In genomic region chr1:35725591-35725990, GRCh38 we compare ENCODE assay signal across 19 cellular contexts. TPM values are rescaled to one million over a fixed set of nuclear protein-coding genes. Genes with fewer than 3 reads are reported as not detected.
DNase-seq lines count a peak whose midpoint lies in the region; ATAC-seq and TF ChIP-seq lines count a peak whose summit lies in the region.
"Had no signal": no experiment of that assay in that cellular context is flagged by ENCODE, and none has a peak within 500 bp of the region (broad histone marks: within the 10 kb centered on the region; RNA-seq: fewer than 3 reads in every experiment).

No MANE protein-coding gene starts in this region.

- in situ Hi-C loops in GM13976 (cut with MboI; ENCODE audit: low sequenced_read_pairs, unreplicated experiment) = no loop called here

- H3K27me3 ChIP-seq in A673 (replicated peaks; ENCODE audit: insufficient read depth, low read depth, low read length, poor library complexity) (no peaks in the 10 kb centered on the region), fibroblast of lung (ENCODE audit: control insufficient read depth, insufficient read depth, low read length) (no peaks in the 10 kb centered on the region)
- H3K27me3 ChIP-seq: heart right ventricle had no signal

- ATAC-seq in GM21529 (IDR thresholded peaks at IDR 0.05; ENCODE audit: unreplicated experiment) (no peak), GM18511 (IDR thresholded peaks at IDR 0.05; ENCODE audit: unreplicated experiment) (no peak)
- ATAC-seq: heart right ventricle; naive thymus-derived CD8-positive, alpha-beta T cell; Panc1 had no signal

- CTCF ChIA-PET in A673 (lab: Charles Lee) = interaction anchor here (1.5 to 3.3 kb wide), 3 partner anchors 10 to 157 kb away, joined by 5 to 18 read pairs (median 6); partner anchors contain the start of gene TFAP2E

- no peak for TF ChIP-seq CTCF in A673 (conservative IDR thresholded peaks at IDR 0.05; ENCODE audit: low read depth, low read length)
- TF ChIP-seq CTCF in fibroblast of lung (conservative IDR thresholded peaks at IDR 0.05 in 1 of 2, IDR thresholded peaks at IDR 0.05 in 1 of 2; ENCODE audit: low read depth in 1 of 2, low read length in 2 of 2) = no peak
- no peak for TF ChIP-seq CTCF in GM13976 (IDR thresholded peaks at IDR 0.05; ENCODE audit: borderline replicate concordance, control extremely low read depth, extremely low read depth, insufficient read depth, missing control alignments)

- no peaks in the 10 kb centered on the region for H3K9me3 ChIP-seq in A673 (ENCODE audit: low read depth, low read length, poor library complexity, severe bottlenecking)
- H3K9me3 ChIP-seq in fibroblast of lung (ENCODE audit: control insufficient read depth, insufficient read depth, low read depth, low read length) = no peaks in the 10 kb centered on the region
- H3K9me3 ChIP-seq: heart right ventricle, left ventricle myocardium inferior had no signal

- no TSS peak for BruUV-seq in A673 (replicated peaks; lab: Mats Ljungman, UMichigan)

- H4K20me1 ChIP-seq in fibroblast of lung (ENCODE audit: control insufficient read depth, extremely low read depth, insufficient read depth, low read length) = no peaks in the 10 kb centered on the region

- H3K4me3 ChIP-seq in A673 (ENCODE audit: low read depth, low read length, poor library complexity, severe bottlenecking) = no peak overlapping the region
- H3K4me3 ChIP-seq in fibroblast of lung (replicated peaks in 1 of 4; ENCODE audit: control extremely low read depth in 1 of 4, insufficient read depth in 1 of 4, low read depth in 3 of 4, low read length in 4 of 4) = no peak overlapping the region
- H3K4me3 ChIP-seq: heart right ventricle, left ventricle myocardium inferior had no signal

- no peak overlapping the region for H2AFZ ChIP-seq in fibroblast of lung (ENCODE audit: low read length)

- H3K4me2 ChIP-seq in fibroblast of lung (ENCODE audit: extremely low read depth, insufficient read depth, low read length) = no peak overlapping the region

- H3K36me3 ChIP-seq in A673 (ENCODE audit: insufficient read depth, low read length, poor library complexity, severe bottlenecking) = no peaks in the 10 kb centered on the region
- no peaks in the 10 kb centered on the region for H3K36me3 ChIP-seq in fibroblast of lung (ENCODE audit: control insufficient read depth, insufficient read depth, low read length)
- H3K36me3 ChIP-seq: heart right ventricle, left ventricle myocardium inferior had no signal

- DNase-seq in A673 (ENCODE audit: low spot score) (peak; percentile 58), NCI-H2227 treated with DMSO at 0.1 percent for 48 hours (lab: John Stamatoyannopoulos, UW) (peak; percentile 71), fibroblast of lung (ENCODE audit: low read depth in 2 of 2) (peak; percentile 35 to 39), midbrain (lab: John Stamatoyannopoulos, UW) (peak; percentile 75), NK-92 (lab: John Stamatoyannopoulos, UW; ENCODE audit: unreplicated experiment) (no peak), GM13976 (ENCODE audit: low spot score) (no peak)
- DNase-seq: ACHN; activated naive CD4-positive, alpha-beta T cell treated with anti-CD3 and anti-CD28 coated beads, Interleukin-2, amount 10 ng/mL, durations not matched to agents 7 days and 5 days; heart right ventricle; KBM-7; left ventricle myocardium inferior; naive thymus-derived CD8-positive, alpha-beta T cell; NCI-H1105; NCI-H345; stimulated activated naive CD4-positive, alpha-beta T cell; WERI-Rb-1 had no signal

- POLR2A ChIA-PET in A673 (lab: Charles Lee; ENCODE audit: low non-redundant PET) = interaction anchor here (1.0 kb wide), 1 partner anchor 10 kb away, joined by 4 read pairs; no protein-coding TSS in a partner anchor

- intact Hi-C loops in A673 (cut with micrococcal nuclease; ENCODE audit: unreplicated experiment) = no loop called here

- H3K4me1 ChIP-seq in A673 (ENCODE audit: insufficient read depth, low read length, poor library complexity, severe bottlenecking) (peaks cover 3% of the 10 kb centered on the region), fibroblast of lung (ENCODE audit: control insufficient read depth, extremely low read depth, insufficient read depth, low read length) (no peaks in the 10 kb centered on the region)
- H3K4me1 ChIP-seq: heart right ventricle had no signal

- no peaks in the 10 kb centered on the region for H3K79me2 ChIP-seq in fibroblast of lung (ENCODE audit: control insufficient read depth, insufficient read depth, low read length)

- H3K27ac ChIP-seq in A673 (ENCODE audit: low read depth, low read length, poor library complexity, severe bottlenecking) (peak overlapping the region; percentile 24), fibroblast of lung (ENCODE audit: insufficient read depth, low read length) (no peak overlapping the region)
- H3K27ac ChIP-seq: heart right ventricle, left ventricle myocardium inferior, WERI-Rb-1 had no signal

- no peak overlapping the region for H3K9ac ChIP-seq in fibroblast of lung (ENCODE audit: insufficient read depth, low read length)

RNA-seq across cellular contexts. Expression of gene C1orf216, which starts 6.9 kb away (rescaled TPM):
- total RNA-seq in A673 (2021) = 24.4 and 26.1 TPM in 2 replicates
- 16.7 and 19.8 TPM in 2 replicates for total RNA-seq in fibroblast of lung
- polyA plus RNA-seq in fibroblast of lung = 18.3 and 24.9 TPM in 2 replicates
- 16.9 and 17.3 TPM in 2 replicates for polyA plus RNA-seq in fibroblast of lung (2012)
- polyA minus RNA-seq in fibroblast of lung (ENCODE audit: low replicate concordance) = 17.7 and 24.9 TPM in 2 replicates

RNA-seq across cellular contexts. Expression of gene CLSPN, which starts 44.2 kb away (rescaled TPM):
- 72.2 and 84.6 TPM in 2 replicates for total RNA-seq in A673 (2021)
- total RNA-seq in fibroblast of lung = 2.3 and 4.3 TPM in 2 replicates
- polyA plus RNA-seq in fibroblast of lung = 10.1 and 24.1 TPM in 2 replicates
- 6.2 and 15.0 TPM in 2 replicates for polyA plus RNA-seq in fibroblast of lung (2012)
- polyA minus RNA-seq in fibroblast of lung (ENCODE audit: low replicate concordance) = 2.6 and 36.5 TPM in 2 replicates

Comparison
In these comparisons a context has a peak if more than half of its experiments do, and no peak if none do; other contexts are left out.
1. DNase-seq: peak in A673 (single experiment), NCI-H2227 treated with DMSO at 0.1 percent for 48 hours (single experiment), fibroblast of lung (2 of 2) and midbrain (single experiment); none in NK-92 (single experiment) and GM13976 (single experiment).
2. RNA of gene CLSPN, which starts 44.2 kb away (total RNA-seq): 72.2 to 84.6 TPM in A673; 2.3 to 4.3 TPM in fibroblast of lung; every median in the first group is over 10 times any median in the second.